Comparison of ENCODE assay signal across 9 cellular contexts in the genomic region with DNA sequence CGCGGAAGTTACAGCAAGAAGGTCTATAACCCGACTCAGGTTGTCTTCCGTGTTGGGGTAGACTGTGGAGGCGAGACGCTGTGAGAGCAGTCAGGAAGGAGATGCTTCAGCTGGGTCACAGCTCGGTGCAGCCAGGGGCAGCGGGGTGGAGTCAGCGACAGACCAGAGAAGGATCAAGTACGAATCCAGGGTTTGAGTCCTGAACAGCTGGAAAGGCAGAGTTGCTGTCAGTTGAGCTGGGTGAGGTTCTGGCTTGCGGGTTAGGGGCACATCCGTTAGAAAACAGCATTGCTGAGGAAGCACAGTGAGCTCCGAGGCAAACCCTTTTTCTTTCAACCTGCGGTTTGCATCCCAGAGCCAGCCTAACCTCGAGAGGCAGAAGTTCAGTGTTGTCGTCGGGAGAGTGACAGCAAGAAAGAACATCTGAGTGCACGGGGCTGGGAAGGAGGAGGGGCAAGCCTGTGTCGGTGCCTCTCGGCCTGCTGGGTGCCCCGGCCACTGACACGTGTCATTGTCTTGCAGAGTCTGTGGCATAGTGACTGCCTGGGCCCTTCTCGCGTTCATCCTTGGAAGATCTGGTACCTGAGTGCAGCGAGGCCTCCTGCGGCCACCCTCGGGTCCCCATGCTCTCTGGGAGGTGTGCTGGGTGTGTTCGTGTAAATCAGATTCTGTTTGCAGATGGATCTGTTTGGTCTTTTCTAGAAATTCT.
DNase-seq lines count a peak whose midpoint lies in the region; ATAC-seq and TF ChIP-seq lines count a peak whose summit lies in the region.
"Had no signal": no experiment of that assay in that cellular context is flagged by ENCODE, and none has a peak within 500 bp of the region (broad histone marks: within the 10 kb centered on the region; RNA-seq: fewer than 3 reads in every experiment).

No MANE protein-coding gene starts in this region.

- H3K27ac Mint-ChIP-seq in activated naive CD8-positive, alpha-beta T cell treated with anti-CD3 and anti-CD28 coated beads, Interleukin-2, amount 50 U/mL, for 24 hours: peak overlapping the region; percentile 25

- no peaks in the 10 kb centered on the region for H3F3A ChIP-seq in OCI-LY1 (ENCODE audit: insufficient read depth, low read length)

- peak; percentile 74 for ATAC-seq in activated naive CD8-positive, alpha-beta T cell treated with anti-CD3 and anti-CD28 coated beads, Interleukin-2, amount 50 U/mL, for 24 hours
- no peak for ATAC-seq in HG03159 (IDR thresholded peaks at IDR 0.05; ENCODE audit: unreplicated experiment)
- ATAC-seq in HG02798 (IDR thresholded peaks at IDR 0.05; ENCODE audit: poor library complexity, unreplicated experiment): no peak
- ATAC-seq: HCT116 had no signal

- no peaks in the 10 kb centered on the region for H4K20me1 ChIP-seq in OCI-LY1 (ENCODE audit: insufficient read depth, low read length)

- H3K27ac ChIP-seq in OCI-LY1 (ENCODE audit: low read depth, low read length, poor library complexity, severe bottlenecking): no peak overlapping the region

- H3K9me3 Mint-ChIP-seq in activated naive CD8-positive, alpha-beta T cell treated with anti-CD3 and anti-CD28 coated beads, Interleukin-2, amount 50 U/mL, for 24 hours: no peaks in the 10 kb centered on the region

- no peaks in the 10 kb centered on the region for H3K27me3 Mint-ChIP-seq in activated naive CD8-positive, alpha-beta T cell treated with anti-CD3 and anti-CD28 coated beads, Interleukin-2, amount 50 U/mL, for 24 hours

- H2AFZ ChIP-seq in OCI-LY1 (ENCODE audit: low read length): no peak overlapping the region

- DNase-seq in GM20000 (ENCODE audit: low spot score): peak; percentile 66
- DNase-seq in activated naive CD8-positive, alpha-beta T cell treated with anti-CD3 and anti-CD28 coated beads, Interleukin-2, amount 50 U/mL, for 24 hours: peak; percentile 18
- DNase-seq in stimulated activated CD4-positive, alpha-beta T cell treated with anti-CD3 and anti-CD28 coated beads, Interleukin-4, amount 100 ng/mL, for 1 hour: peak; percentile 33
- DNase-seq in NCI-H1436 treated with DMSO at 0.1 percent for 48 hours (lab: John Stamatoyannopoulos, UW): no peak
- DNase-seq in NCI-H2196 (lab: John Stamatoyannopoulos, UW; ENCODE audit: unreplicated experiment): no peak

- H3K27me3 ChIP-seq in OCI-LY1 (ENCODE audit: insufficient read depth, low read length): peaks cover 9% of the 10 kb centered on the region; the same call in 1 of the 2 replicates

- H3K4me1 Mint-ChIP-seq in activated naive CD8-positive, alpha-beta T cell treated with anti-CD3 and anti-CD28 coated beads, Interleukin-2, amount 50 U/mL, for 24 hours: peaks cover 17% of the 10 kb centered on the region

- H3K4me3 Mint-ChIP-seq in activated naive CD8-positive, alpha-beta T cell treated with anti-CD3 and anti-CD28 coated beads, Interleukin-2, amount 50 U/mL, for 24 hours: peak overlapping the region; percentile 62

- no peaks in the 10 kb centered on the region for H3K9me2 ChIP-seq in OCI-LY1 (ENCODE audit: low read depth, low read length)

- H3K4me2 ChIP-seq in OCI-LY1 (ENCODE audit: low read length): peak overlapping the region; percentile 47; the same call in 1 of the 2 replicates

- no peaks in the 10 kb centered on the region for H3K36me3 ChIP-seq in OCI-LY1 (ENCODE audit: insufficient read depth, low read length)

- H3K9ac ChIP-seq in OCI-LY1 (ENCODE audit: low read length): no peak overlapping the region; the same call in 1 of the 2 replicates

- no peaks in the 10 kb centered on the region for H3K9me3 ChIP-seq in OCI-LY1 (ENCODE audit: low read length)

- H3K4me1 ChIP-seq in OCI-LY1 (ENCODE audit: insufficient read depth, low read length, severe bottlenecking): peaks cover 12% of the 10 kb centered on the region

- TF ChIP-seq CTCF in GM20000 (IDR thresholded peaks at IDR 0.05; ENCODE audit: extremely low read depth, missing control alignments) (no peak), OCI-LY1 (IDR thresholded peaks at IDR 0.05; ENCODE audit: low read length) (no peak)

- peak overlapping the region; percentile 25 for H3K4me3 ChIP-seq in OCI-LY1 (ENCODE audit: low read depth, low read length, poor library complexity, severe bottlenecking)

- H3K36me3 Mint-ChIP-seq in activated naive CD8-positive, alpha-beta T cell treated with anti-CD3 and anti-CD28 coated beads, Interleukin-2, amount 50 U/mL, for 24 hours (ENCODE audit: low read depth): no peaks in the 10 kb centered on the region

- no peaks in the 10 kb centered on the region for H3K79me2 ChIP-seq in OCI-LY1 (ENCODE audit: insufficient read depth, low read length)

Comparison
In these comparisons a context has a peak if more than half of its experiments do, and no peak if none do; other contexts are left out.
1. DNase-seq: peak in GM20000 (single experiment), activated naive CD8-positive, alpha-beta T cell treated with anti-CD3 and anti-CD28 coated beads, Interleukin-2, amount 50 U/mL, for 24 hours (single experiment) and stimulated activated CD4-positive, alpha-beta T cell treated with anti-CD3 and anti-CD28 coated beads, Interleukin-4, amount 100 ng/mL, for 1 hour (single experiment); none in NCI-H1436 treated with DMSO at 0.1 percent for 48 hours (single experiment) and NCI-H2196 (single experiment).